Comparison of ENCODE assay signal across 1 cellular context in the genomic region with DNA sequence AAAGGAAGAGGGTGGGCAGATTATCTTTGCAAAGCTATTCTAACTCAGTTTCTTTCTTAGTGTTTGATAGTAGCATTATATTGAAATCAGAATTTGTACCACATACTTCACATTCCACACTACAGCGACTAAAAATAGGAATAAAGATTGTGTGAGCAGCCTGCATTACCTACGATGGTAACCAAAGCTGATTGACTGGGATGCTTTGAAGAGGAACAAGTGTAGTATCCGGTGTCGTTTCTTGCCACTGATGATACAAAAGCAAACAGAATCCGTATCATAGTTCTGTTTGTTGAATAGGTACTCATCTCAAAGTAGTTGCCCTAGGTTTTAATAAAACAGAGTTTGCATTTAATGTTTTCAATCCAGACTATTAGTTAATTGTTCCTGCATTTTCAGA.
TF ChIP-seq lines count a peak whose summit lies in the region.

No MANE protein-coding gene starts in this region.

TF ChIP-seq in GM23338, 12 proteins besides CTCF, POLR2A, EP300 and RAD21 (continued from another document):
- TF ChIP-seq, protein P1, sequence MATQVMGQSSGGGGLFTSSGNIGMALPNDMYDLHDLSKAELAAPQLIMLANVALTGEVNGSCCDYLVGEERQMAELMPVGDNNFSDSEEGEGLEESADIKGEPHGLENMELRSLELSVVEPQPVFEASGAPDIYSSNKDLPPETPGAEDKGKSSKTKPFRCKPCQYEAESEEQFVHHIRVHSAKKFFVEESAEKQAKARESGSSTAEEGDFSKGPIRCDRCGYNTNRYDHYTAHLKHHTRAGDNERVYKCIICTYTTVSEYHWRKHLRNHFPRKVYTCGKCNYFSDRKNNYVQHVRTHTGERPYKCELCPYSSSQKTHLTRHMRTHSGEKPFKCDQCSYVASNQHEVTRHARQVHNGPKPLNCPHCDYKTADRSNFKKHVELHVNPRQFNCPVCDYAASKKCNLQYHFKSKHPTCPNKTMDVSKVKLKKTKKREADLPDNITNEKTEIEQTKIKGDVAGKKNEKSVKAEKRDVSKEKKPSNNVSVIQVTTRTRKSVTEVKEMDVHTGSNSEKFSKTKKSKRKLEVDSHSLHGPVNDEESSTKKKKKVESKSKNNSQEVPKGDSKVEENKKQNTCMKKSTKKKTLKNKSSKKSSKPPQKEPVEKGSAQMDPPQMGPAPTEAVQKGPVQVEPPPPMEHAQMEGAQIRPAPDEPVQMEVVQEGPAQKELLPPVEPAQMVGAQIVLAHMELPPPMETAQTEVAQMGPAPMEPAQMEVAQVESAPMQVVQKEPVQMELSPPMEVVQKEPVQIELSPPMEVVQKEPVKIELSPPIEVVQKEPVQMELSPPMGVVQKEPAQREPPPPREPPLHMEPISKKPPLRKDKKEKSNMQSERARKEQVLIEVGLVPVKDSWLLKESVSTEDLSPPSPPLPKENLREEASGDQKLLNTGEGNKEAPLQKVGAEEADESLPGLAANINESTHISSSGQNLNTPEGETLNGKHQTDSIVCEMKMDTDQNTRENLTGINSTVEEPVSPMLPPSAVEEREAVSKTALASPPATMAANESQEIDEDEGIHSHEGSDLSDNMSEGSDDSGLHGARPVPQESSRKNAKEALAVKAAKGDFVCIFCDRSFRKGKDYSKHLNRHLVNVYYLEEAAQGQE (IDR thresholded peaks at IDR 0.05; ENCODE audit: unreplicated experiment), result no peak
